1 cellular context compared by ENCODE assay signal in genomic region chr19:40232949-40233810, GRCh38.
TF ChIP-seq lines count a peak whose summit lies in the region.

No MANE protein-coding gene starts in this region.

TF ChIP-seq in HCT116, 20 proteins besides CTCF, POLR2A, EP300 and RAD21:
- TF ChIP-seq EZH2phosphoT487 (IDR thresholded peaks at IDR 0.05; ENCODE audit: borderline replicate concordance): no peak
- TF ChIP-seq ELF1 (IDR thresholded peaks at IDR 0.05; ENCODE audit: borderline replicate concordance, low read depth): no peak
- TF ChIP-seq ATF3 (IDR thresholded peaks at IDR 0.05): no peak
- no peak for TF ChIP-seq YY1 (IDR thresholded peaks at IDR 0.05; ENCODE audit: extremely low read depth, insufficient replicate concordance, low read depth, low read length)
- TF ChIP-seq SP1 (IDR thresholded peaks at IDR 0.05; ENCODE audit: low read depth): no peak
- no peak for TF ChIP-seq ZFX (IDR thresholded peaks at IDR 0.05)
- no peak for TF ChIP-seq REST (IDR thresholded peaks at IDR 0.05; ENCODE audit: low read depth)
- TF ChIP-seq SIN3A (IDR thresholded peaks at IDR 0.05; ENCODE audit: low read depth): no peak
- no peak for TF ChIP-seq POLR2AphosphoS5 (IDR thresholded peaks at IDR 0.05; ENCODE audit: low read depth, low read length)
- TF ChIP-seq MAX (IDR thresholded peaks at IDR 0.05): no peak
- no peak for TF ChIP-seq CBX3 (IDR thresholded peaks at IDR 0.05; ENCODE audit: low read depth)
- no peak for TF ChIP-seq EZH2 (IDR thresholded peaks at IDR 0.05)
- TF ChIP-seq FOSL1 (IDR thresholded peaks at IDR 0.05; ENCODE audit: low read depth): no peak
- no peak for TF ChIP-seq JUND (IDR thresholded peaks at IDR 0.05)
- no peak for TF ChIP-seq ZBTB33 (IDR thresholded peaks at IDR 0.05; ENCODE audit: extremely low read depth, insufficient replicate concordance, low read length)
- no peak for TF ChIP-seq SRF (IDR thresholded peaks at IDR 0.05; ENCODE audit: low read depth)
- no peak for TF ChIP-seq EGR1 (IDR thresholded peaks at IDR 0.05; ENCODE audit: low read depth)
- TF ChIP-seq CEBPB (IDR thresholded peaks at IDR 0.05; ENCODE audit: low read depth): no peak
TF ChIP-seq in HCT116: peak in this region for 0.
